Comparison of ENCODE assay signal across 30 cellular contexts in genomic region chr10:77544607-77545006, GRCh38.
"Had no signal": no experiment of that assay in that cellular context is flagged by ENCODE, and none has a peak within 500 bp of the region (broad histone marks: within the 10 kb centered on the region; RNA-seq: fewer than 3 reads in every experiment).

No MANE protein-coding gene starts in this region.

- H3K4me1 ChIP-seq: adrenal gland, body of pancreas, breast epithelium, Peyer's patch, SJSA1 had no signal

- H3K27ac ChIP-seq: adrenal gland, body of pancreas, breast epithelium, Peyer's patch, SJSA1 had no signal

- H3K36me3 ChIP-seq: adrenal gland, breast epithelium, Peyer's patch, SJSA1 had no signal

- H3K4me2 ChIP-seq: SK-N-SH had no signal

- H3K27me3 ChIP-seq: adrenal gland, body of pancreas, breast epithelium, Peyer's patch, SJSA1 had no signal

- DNase-seq: activated CD4-positive, alpha-beta memory T cell treated with anti-CD3 and anti-CD28 coated beads for 36 hours; activated CD4-positive, alpha-beta T cell treated with anti-CD3 and anti-CD28 coated beads for 36 hours; activated CD4-positive, alpha-beta T cell treated with anti-CD3 and anti-CD28 coated beads, Interleukin-2, amount 50 U/mL, for 1 hour; activated CD8-positive, alpha-beta memory T cell treated with anti-CD3 and anti-CD28 coated beads, Interleukin-2, amount 50 U/mL, for 4 hours; activated gamma-delta T cell treated with Interleukin-2 at 50 U/mL for 16 hours; activated naive CD4-positive, alpha-beta T cell treated with anti-CD3 and anti-CD28 coated beads for 36 hours; activated T-cell treated with anti-CD3 and anti-CD28 coated beads for 4 hours; activated T-cell treated with anti-CD3 and anti-CD28 coated beads, Interleukin-2, amount 50 U/mL, for 4 hours; adrenal gland; body of pancreas; NCI-H1048; NCI-H1105 treated with DMSO at 0.1 percent for 48 hours; NCI-H1436; NCI-H1694; NCI-H1930; NCI-H2081 treated with DMSO at 0.1 percent for 48 hours; NCI-H226; NCI-H446 treated with DMSO at 0.1 percent for 48 hours; NCI-H524; NCI-H69; NCI-H82; Peyer's patch; RPMI8226; SHP77 treated with DMSO at 0.1 percent for 48 hours; SK-N-SH had no signal

- H3K9me2 ChIP-seq: SK-N-SH had no signal

- ATAC-seq: activated CD4-positive, alpha-beta T cell treated with anti-CD3 and anti-CD28 coated beads for 36 hours; activated CD4-positive, CD25-positive, alpha-beta regulatory T cell treated with anti-CD3 and anti-CD28 coated beads, Interleukin-2, amount 50 U/mL, for 24 hours; activated naive CD4-positive, alpha-beta T cell treated with anti-CD3 and anti-CD28 coated beads, Interleukin-2, amount 50 U/mL, for 72 hours; activated T-cell treated with anti-CD3 and anti-CD28 coated beads, Interleukin-2, amount 50 U/mL, for 4 hours; body of pancreas; WTC11 had no signal

- H3K4me3 ChIP-seq: adrenal gland, body of pancreas, breast epithelium, Peyer's patch, SJSA1 had no signal

- H3K9ac ChIP-seq: SK-N-SH had no signal

- H3K9me3 ChIP-seq: adrenal gland, body of pancreas, Peyer's patch, SJSA1, SK-N-SH had no signal
